8 cellular contexts compared by ENCODE assay signal in the genomic region with DNA sequence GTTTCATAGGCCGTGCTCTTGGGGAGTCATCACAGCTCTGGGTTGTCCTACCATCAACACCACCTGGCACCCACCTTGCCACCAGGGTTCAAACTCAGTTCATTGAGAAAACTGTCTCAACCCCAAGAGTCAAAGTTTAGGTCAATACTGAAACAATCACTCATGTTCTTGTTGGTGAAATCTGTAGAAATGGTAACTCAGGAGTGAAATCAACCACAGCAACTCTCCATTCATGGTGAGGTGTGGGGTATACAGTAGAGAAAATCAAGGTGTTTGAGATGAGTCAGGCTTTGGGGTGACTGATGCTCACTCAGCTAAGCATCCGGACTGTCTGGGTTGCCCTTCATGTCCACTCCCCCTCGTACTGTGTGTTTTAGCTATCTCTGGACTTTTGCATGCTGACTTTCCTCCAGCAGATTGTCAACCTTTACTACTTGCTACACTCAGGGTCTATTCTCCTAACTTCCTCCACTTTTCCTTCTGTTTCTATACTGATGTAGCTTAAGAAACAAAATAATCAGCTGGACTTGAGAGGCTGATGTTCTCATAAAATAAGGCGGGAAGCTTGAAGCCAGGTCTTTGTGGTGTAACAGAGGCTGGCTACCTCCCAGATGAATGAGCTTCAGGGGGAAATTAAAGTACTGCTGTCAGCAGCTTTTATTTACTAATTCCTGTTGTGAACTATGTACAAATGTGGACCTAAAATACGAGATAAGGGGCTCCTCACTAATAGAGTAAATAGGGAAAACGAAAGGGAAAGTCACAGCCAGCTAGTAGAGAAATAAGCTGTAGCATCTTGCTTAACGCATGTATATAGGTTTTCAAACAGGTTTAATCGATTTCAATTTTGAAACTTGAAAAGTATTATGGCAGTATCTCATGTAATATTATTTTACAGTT.
DNase-seq lines count a peak whose midpoint lies in the region; ATAC-seq lines count a peak whose summit lies in the region.

No MANE protein-coding gene starts in this region.

- no peaks in the 10 kb centered on the region for H3K9me3 Mint-ChIP-seq in activated naive CD4-positive, alpha-beta T cell treated with anti-CD3 and anti-CD28 coated beads, Interleukin-2, amount 10 ng/mL, durations not matched to agents 7 days and 5 days

- no peak overlapping the region for H3K4me3 Mint-ChIP-seq in activated naive CD4-positive, alpha-beta T cell treated with anti-CD3 and anti-CD28 coated beads, Interleukin-2, amount 10 ng/mL, durations not matched to agents 7 days and 5 days

- CTCF ChIA-PET in activated naive CD4-positive, alpha-beta T cell treated with anti-CD3 and anti-CD28 coated beads, Interleukin-2, amount 10 ng/mL, durations not matched to agents 7 days and 5 days (lab: Charles Lee), result interaction anchor here (1.1 to 1.4 kb wide), 2 partner anchors 1029 to 1413 kb away, joined by 4 read pairs; no protein-coding TSS in a partner anchor

- peak overlapping the region; percentile 10 for H3K27ac Mint-ChIP-seq in activated naive CD4-positive, alpha-beta T cell treated with anti-CD3 and anti-CD28 coated beads, Interleukin-2, amount 10 ng/mL, durations not matched to agents 7 days and 5 days

- no peaks in the 10 kb centered on the region for H3K27me3 Mint-ChIP-seq in activated naive CD4-positive, alpha-beta T cell treated with anti-CD3 and anti-CD28 coated beads, Interleukin-2, amount 10 ng/mL, durations not matched to agents 7 days and 5 days

- ATAC-seq in GM19463 (IDR thresholded peaks at IDR 0.05; ENCODE audit: unreplicated experiment) (peak; percentile 56), HG03066 (IDR thresholded peaks at IDR 0.05; ENCODE audit: low read depth, unreplicated experiment) (peak; percentile 69)

- DNase-seq in activated naive CD4-positive, alpha-beta T cell treated with anti-CD3 and anti-CD28 coated beads, Interleukin-2, amount 10 ng/mL, durations not matched to agents 7 days and 5 days, result peak; percentile 22
- DNase-seq in stimulated activated CD4-positive, alpha-beta T cell treated with anti-CD3 and anti-CD28 coated beads, Interleukin-2, amount 100 ng/mL, for 24 hours, result peak; percentile 32 to 52
- no peak for DNase-seq in NCI-H187 (lab: John Stamatoyannopoulos, UW)
- DNase-seq in NK-92 treated with Interleukin-12 subunit alpha and Interleukin-12 subunit beta, amount 100 ng/mL, for 24 hours (lab: John Stamatoyannopoulos, UW), result no peak
- DNase-seq in NCI-H2029 (lab: John Stamatoyannopoulos, UW), result no peak
- no peak for DNase-seq in retina

- peaks cover 22% of the 10 kb centered on the region for H3K4me1 Mint-ChIP-seq in activated naive CD4-positive, alpha-beta T cell treated with anti-CD3 and anti-CD28 coated beads, Interleukin-2, amount 10 ng/mL, durations not matched to agents 7 days and 5 days

- H3K36me3 Mint-ChIP-seq in activated naive CD4-positive, alpha-beta T cell treated with anti-CD3 and anti-CD28 coated beads, Interleukin-2, amount 10 ng/mL, durations not matched to agents 7 days and 5 days, result no peaks in the 10 kb centered on the region

Comparison
In these comparisons a context has a peak if more than half of its experiments do, and no peak if none do; other contexts are left out.
1. DNase-seq: peak in activated naive CD4-positive, alpha-beta T cell treated with anti-CD3 and anti-CD28 coated beads, Interleukin-2, amount 10 ng/mL, durations not matched to agents 7 days and 5 days (single experiment) and stimulated activated CD4-positive, alpha-beta T cell treated with anti-CD3 and anti-CD28 coated beads, Interleukin-2, amount 100 ng/mL, for 24 hours (2 of 2); none in NCI-H187 (0 of 2), NK-92 treated with Interleukin-12 subunit alpha and Interleukin-12 subunit beta, amount 100 ng/mL, for 24 hours (single experiment), NCI-H2029 (single experiment) and retina (single experiment).